24 cellular contexts compared by ENCODE assay signal in genomic region chr14:99679996-99680395, GRCh38. TPM values are rescaled to one million over a fixed set of nuclear protein-coding genes. Genes with fewer than 3 reads are reported as not detected.
"Had no signal": no experiment of that assay in that cellular context is flagged by ENCODE, and none has a peak within 500 bp of the region (broad histone marks: within the 10 kb centered on the region; RNA-seq: fewer than 3 reads in every experiment).

No MANE protein-coding gene starts in this region.

- ATAC-seq: HepG2 had no signal

- DNase-seq: IMR-90, Karpas-422, KG1, MG63, NCI-H1092, NCI-H1105 treated with DMSO at 0.1 percent for 48 hours, NCI-H1417 treated with DMSO at 0.1 percent for 48 hours, NCI-H146, NCI-H1694 treated with DMSO at 0.1 percent for 48 hours, NCI-H1930, NCI-H2081, NCI-H2107, NCI-H2227 treated with DMSO at 0.1 percent for 48 hours, NCI-H446, NCI-H510A, NCI-H524 treated with DMSO at 0.1 percent for 48 hours, NCI-H69, NCI-H774, RPMI8226, SHP77, SK-N-SH had no signal

RNA-seq across cellular contexts. Expression of gene CYP46A1, which starts 4.1 kb away (rescaled TPM):
- total RNA-seq: HepG2, HT1080, SK-MEL-5 had no signal

RNA-seq across cellular contexts. Expression of gene HHIPL1, which starts 35.1 kb away (rescaled TPM):
- total RNA-seq: HepG2, HT1080 had no signal
